ENCODE assay signal across 8 cellular contexts in the genomic region with DNA sequence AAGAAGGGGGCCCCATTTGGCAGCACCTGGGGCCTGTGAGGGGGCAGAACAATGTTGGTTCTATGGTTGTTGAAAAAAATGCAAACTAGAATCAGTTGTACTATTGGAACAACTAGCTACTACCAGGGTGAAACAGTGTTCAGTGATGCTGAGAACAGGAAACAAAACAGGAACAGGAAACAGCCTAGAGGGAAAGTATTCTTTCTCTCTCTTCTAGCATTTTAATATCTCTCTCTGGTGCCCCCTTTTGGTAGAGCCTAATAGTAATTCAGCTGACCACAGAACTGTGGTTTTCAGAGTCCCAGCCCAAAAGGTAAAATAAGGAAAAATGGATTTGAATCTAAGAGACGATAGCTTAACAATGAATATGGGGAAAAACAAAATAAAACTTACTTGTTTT.
DNase-seq lines count a peak whose midpoint lies in the region; ATAC-seq and TF ChIP-seq lines count a peak whose summit lies in the region.

No MANE protein-coding gene starts in this region.

- no peak overlapping the region for H3K27ac ChIP-seq in left lung
- H3K27ac ChIP-seq in stomach: no peak overlapping the region

- H3K4me1 ChIP-seq in left lung (no peaks in the 10 kb centered on the region), stomach (no peaks in the 10 kb centered on the region)

- ATAC-seq in GM18505 (IDR thresholded peaks at IDR 0.05; ENCODE audit: unreplicated experiment) (peak; percentile 94), left lung (peak; percentile 57), HG03442 (IDR thresholded peaks at IDR 0.05; ENCODE audit: unreplicated experiment) (no peak)

- TF ChIP-seq POLR2A in GM18505 (IDR thresholded peaks at IDR 0.05; ENCODE audit: borderline replicate concordance, extremely low read depth, insufficient read depth, insufficient read length): no peak
- TF ChIP-seq POLR2A in stomach (IDR thresholded peaks at IDR 0.05): no peak

- no peaks in the 10 kb centered on the region for H3K27me3 ChIP-seq in left lung
- no peaks in the 10 kb centered on the region for H3K27me3 ChIP-seq in stomach

- H3K4me3 ChIP-seq in HFF-Myc (replicated peaks; ENCODE audit: low read depth, low read length): no peak overlapping the region
- H3K4me3 ChIP-seq in left lung: no peak overlapping the region
- H3K4me3 ChIP-seq in stomach: no peak overlapping the region

- intact Hi-C loops in left lung (cut with DNase I) (no loop called here), stomach (cut with DNase I; ENCODE audit: low total_unique reads) (no loop called here)

- peak; percentile 26 for TF ChIP-seq CTCF in HFF-Myc (IDR thresholded peaks at IDR 0.05; ENCODE audit: low read depth, low read length, missing control alignments)
- peak in 1 of 2 donors; percentile 28 for TF ChIP-seq CTCF in left lung (IDR thresholded peaks at IDR 0.05)
- peak in 2 of 7 experiments; percentile 31 to 32 for TF ChIP-seq CTCF in stomach (IDR thresholded peaks at IDR 0.05)

- no peak for TF ChIP-seq EP300 in stomach (IDR thresholded peaks at IDR 0.05)

- WGBS in stomach, 5 donors: 81 to 100% (median 92%) methylated on average over 1 of the region's 1 CpG

- DNase-seq in HFF-Myc (ENCODE audit: extremely low read depth, low read depth) (peak; percentile 14), RKO (ENCODE audit: low spot score) (peak; percentile 21), left lung (no peak), ecto neural progenitor cell (ENCODE audit: low spot score) (no peak), stomach (no peak)
- no peak for DNase-seq in effector CD4-positive, alpha-beta T cell

- H3K9me3 ChIP-seq in left lung (peaks cover 0 to 28% of the 10 kb centered on the region in 2 donors), stomach (peaks cover 0 to 12% (median 4%) of the 10 kb centered on the region in 4 donors)

- H3K36me3 ChIP-seq in left lung (no peaks in the 10 kb centered on the region), stomach (no peaks in the 10 kb centered on the region)

Comparison
In these comparisons a context has a peak if more than half of its experiments do, and no peak if none do; other contexts are left out.
1. DNase-seq: peak in HFF-Myc (single experiment) and RKO (single experiment); none in left lung (0 of 2), ecto neural progenitor cell (single experiment), effector CD4-positive, alpha-beta T cell (single experiment) and stomach (single experiment).